In the genomic region with DNA sequence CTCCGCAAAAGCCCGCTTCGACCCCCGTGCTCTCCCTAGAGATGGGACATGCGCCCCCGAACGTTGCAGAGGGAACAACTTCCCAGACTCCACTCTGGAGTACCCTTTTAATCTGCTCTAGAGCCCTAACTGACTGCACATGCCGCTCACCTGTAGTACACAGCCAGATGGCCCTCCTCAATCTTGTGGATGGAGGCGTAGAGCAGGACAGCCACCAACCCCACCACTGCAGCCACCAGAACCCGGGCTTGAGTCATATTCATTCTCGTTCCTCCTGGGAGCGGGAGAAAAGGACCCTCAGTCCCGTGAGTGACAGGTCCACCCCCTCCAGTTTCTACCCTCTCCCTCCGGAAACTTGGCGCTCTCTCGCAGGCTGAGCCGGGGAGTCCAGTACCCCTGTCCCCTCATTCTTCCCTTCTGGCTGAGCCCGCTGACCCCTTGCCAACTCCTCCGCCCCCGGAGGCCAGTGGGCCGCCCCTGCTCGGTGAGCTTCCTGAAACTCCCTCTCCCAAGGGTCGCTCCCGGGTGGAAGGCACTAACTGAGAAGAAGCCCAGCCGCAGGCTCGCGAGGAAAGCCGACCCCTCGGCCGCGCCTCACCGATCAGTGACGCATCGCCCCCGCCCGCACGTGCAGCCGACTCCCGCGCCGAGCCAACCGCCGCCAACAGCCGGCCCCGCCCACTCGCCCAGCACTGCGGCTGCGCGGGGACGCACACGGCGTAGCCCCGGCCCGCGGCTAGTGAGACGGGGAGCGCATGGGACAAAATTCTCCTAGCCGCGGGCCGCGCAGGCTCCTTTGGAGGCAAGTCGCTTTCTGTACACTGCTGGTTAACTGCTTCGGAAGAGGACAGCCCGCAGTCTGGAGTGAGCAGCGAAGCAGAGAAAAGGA, we compare ENCODE assay signal across 1 cellular context.
A peak's percentile ranks its signal among the peaks of the same experiment; 100 is the strongest.
TF ChIP-seq lines count a peak whose summit lies in the region.

A gene (minus strand): TSS at position 666 of the 889 bp plus-strand sequence. CDS start 403 bp downstream, at position 263.

TF ChIP-seq in HepG2, 621 proteins besides CTCF, POLR2A, EP300 and RAD21 (continued from another document and continues in another):
- TF ChIP-seq, protein P1, sequence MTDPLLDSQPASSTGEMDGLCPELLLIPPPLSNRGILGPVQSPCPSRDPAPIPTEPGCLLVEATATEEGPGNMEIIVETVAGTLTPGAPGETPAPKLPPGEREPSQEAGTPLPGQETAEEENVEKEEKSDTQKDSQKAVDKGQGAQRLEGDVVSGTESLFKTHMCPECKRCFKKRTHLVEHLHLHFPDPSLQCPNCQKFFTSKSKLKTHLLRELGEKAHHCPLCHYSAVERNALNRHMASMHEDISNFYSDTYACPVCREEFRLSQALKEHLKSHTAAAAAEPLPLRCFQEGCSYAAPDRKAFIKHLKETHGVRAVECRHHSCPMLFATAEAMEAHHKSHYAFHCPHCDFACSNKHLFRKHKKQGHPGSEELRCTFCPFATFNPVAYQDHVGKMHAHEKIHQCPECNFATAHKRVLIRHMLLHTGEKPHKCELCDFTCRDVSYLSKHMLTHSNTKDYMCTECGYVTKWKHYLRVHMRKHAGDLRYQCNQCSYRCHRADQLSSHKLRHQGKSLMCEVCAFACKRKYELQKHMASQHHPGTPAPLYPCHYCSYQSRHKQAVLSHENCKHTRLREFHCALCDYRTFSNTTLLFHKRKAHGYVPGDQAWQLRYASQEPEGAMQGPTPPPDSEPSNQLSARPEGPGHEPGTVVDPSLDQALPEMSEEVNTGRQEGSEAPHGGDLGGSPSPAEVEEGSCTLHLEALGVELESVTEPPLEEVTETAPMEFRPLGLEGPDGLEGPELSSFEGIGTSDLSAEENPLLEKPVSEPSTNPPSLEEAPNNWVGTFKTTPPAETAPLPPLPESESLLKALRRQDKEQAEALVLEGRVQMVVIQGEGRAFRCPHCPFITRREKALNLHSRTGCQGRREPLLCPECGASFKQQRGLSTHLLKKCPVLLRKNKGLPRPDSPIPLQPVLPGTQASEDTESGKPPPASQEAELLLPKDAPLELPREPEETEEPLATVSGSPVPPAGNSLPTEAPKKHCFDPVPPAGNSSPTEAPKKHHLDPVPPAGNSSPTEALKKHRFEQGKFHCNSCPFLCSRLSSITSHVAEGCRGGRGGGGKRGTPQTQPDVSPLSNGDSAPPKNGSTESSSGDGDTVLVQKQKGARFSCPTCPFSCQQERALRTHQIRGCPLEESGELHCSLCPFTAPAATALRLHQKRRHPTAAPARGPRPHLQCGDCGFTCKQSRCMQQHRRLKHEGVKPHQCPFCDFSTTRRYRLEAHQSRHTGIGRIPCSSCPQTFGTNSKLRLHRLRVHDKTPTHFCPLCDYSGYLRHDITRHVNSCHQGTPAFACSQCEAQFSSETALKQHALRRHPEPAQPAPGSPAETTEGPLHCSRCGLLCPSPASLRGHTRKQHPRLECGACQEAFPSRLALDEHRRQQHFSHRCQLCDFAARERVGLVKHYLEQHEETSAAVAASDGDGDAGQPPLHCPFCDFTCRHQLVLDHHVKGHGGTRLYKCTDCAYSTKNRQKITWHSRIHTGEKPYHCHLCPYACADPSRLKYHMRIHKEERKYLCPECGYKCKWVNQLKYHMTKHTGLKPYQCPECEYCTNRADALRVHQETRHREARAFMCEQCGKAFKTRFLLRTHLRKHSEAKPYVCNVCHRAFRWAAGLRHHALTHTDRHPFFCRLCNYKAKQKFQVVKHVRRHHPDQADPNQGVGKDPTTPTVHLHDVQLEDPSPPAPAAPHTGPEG (CRISPR knock-in tag; IDR thresholded peaks at IDR 0.05): peak; percentile 93
- 0 out of 2 replicates have a peak, but pooled peaks have one; percentile 10 for TF ChIP-seq ZBTB21 (CRISPR knock-in tag; IDR thresholded peaks at IDR 0.05)
- TF ChIP-seq JUNB (CRISPR knock-in tag; IDR thresholded peaks at IDR 0.05; ENCODE audit: borderline replicate concordance): peak; percentile 83; the same call in 1 of the 2 replicates
- TF ChIP-seq, protein P2, sequence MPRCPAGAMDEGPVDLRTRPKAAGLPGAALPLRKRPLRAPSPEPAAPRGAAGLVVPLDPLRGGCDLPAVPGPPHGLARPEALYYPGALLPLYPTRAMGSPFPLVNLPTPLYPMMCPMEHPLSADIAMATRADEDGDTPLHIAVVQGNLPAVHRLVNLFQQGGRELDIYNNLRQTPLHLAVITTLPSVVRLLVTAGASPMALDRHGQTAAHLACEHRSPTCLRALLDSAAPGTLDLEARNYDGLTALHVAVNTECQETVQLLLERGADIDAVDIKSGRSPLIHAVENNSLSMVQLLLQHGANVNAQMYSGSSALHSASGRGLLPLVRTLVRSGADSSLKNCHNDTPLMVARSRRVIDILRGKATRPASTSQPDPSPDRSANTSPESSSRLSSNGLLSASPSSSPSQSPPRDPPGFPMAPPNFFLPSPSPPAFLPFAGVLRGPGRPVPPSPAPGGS (CRISPR knock-in tag; IDR thresholded peaks at IDR 0.05): peak; percentile 90; the same call in 1 of the 2 replicates
- no peak for TF ChIP-seq SRSF1 (optimal IDR thresholded peaks at IDR 0.05; ENCODE audit: low read depth, low read length)
- TF ChIP-seq ZNF557 (CRISPR knock-in tag; IDR thresholded peaks at IDR 0.05): 0 out of 2 replicates have a peak, but pooled peaks have one; percentile 35
- 0 out of 2 replicates have a peak, but pooled peaks have one; percentile 46 for TF ChIP-seq AHR (CRISPR knock-in tag; IDR thresholded peaks at IDR 0.05)
- no peak for TF ChIP-seq ZBTB20 (CRISPR knock-in tag; IDR thresholded peaks at IDR 0.05; ENCODE audit: borderline replicate concordance, low read depth)
- TF ChIP-seq, protein P3, sequence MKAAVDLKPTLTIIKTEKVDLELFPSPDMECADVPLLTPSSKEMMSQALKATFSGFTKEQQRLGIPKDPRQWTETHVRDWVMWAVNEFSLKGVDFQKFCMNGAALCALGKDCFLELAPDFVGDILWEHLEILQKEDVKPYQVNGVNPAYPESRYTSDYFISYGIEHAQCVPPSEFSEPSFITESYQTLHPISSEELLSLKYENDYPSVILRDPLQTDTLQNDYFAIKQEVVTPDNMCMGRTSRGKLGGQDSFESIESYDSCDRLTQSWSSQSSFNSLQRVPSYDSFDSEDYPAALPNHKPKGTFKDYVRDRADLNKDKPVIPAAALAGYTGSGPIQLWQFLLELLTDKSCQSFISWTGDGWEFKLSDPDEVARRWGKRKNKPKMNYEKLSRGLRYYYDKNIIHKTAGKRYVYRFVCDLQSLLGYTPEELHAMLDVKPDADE (CRISPR knock-in tag; IDR thresholded peaks at IDR 0.05): peak; percentile 84; the same call in 1 of the 2 replicates
- TF ChIP-seq, protein P4, sequence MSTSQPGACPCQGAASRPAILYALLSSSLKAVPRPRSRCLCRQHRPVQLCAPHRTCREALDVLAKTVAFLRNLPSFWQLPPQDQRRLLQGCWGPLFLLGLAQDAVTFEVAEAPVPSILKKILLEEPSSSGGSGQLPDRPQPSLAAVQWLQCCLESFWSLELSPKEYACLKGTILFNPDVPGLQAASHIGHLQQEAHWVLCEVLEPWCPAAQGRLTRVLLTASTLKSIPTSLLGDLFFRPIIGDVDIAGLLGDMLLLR (CRISPR knock-in tag; IDR thresholded peaks at IDR 0.05): peak; percentile 94
- TF ChIP-seq, protein P5, sequence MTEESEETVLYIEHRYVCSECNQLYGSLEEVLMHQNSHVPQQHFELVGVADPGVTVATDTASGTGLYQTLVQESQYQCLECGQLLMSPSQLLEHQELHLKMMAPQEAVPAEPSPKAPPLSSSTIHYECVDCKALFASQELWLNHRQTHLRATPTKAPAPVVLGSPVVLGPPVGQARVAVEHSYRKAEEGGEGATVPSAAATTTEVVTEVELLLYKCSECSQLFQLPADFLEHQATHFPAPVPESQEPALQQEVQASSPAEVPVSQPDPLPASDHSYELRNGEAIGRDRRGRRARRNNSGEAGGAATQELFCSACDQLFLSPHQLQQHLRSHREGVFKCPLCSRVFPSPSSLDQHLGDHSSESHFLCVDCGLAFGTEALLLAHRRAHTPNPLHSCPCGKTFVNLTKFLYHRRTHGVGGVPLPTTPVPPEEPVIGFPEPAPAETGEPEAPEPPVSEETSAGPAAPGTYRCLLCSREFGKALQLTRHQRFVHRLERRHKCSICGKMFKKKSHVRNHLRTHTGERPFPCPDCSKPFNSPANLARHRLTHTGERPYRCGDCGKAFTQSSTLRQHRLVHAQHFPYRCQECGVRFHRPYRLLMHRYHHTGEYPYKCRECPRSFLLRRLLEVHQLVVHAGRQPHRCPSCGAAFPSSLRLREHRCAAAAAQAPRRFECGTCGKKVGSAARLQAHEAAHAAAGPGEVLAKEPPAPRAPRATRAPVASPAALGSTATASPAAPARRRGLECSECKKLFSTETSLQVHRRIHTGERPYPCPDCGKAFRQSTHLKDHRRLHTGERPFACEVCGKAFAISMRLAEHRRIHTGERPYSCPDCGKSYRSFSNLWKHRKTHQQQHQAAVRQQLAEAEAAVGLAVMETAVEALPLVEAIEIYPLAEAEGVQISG (CRISPR knock-in tag; IDR thresholded peaks at IDR 0.05): peak; percentile 89
- TF ChIP-seq ZNF839 (CRISPR knock-in tag; IDR thresholded peaks at IDR 0.05; ENCODE audit: borderline replicate concordance): no peak
- peak; percentile 67 for TF ChIP-seq XRCC5 (optimal IDR thresholded peaks at IDR 0.05; ENCODE audit: low read length)
- TF ChIP-seq, protein P6, sequence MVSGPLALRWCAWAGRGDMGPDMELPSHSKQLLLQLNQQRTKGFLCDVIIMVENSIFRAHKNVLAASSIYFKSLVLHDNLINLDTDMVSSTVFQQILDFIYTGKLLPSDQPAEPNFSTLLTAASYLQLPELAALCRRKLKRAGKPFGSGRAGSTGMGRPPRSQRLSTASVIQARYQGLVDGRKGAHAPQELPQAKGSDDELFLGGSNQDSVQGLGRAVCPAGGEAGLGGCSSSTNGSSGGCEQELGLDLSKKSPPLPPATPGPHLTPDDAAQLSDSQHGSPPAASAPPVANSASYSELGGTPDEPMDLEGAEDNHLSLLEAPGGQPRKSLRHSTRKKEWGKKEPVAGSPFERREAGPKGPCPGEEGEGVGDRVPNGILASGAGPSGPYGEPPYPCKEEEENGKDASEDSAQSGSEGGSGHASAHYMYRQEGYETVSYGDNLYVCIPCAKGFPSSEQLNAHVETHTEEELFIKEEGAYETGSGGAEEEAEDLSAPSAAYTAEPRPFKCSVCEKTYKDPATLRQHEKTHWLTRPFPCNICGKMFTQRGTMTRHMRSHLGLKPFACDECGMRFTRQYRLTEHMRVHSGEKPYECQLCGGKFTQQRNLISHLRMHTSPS (CRISPR knock-in tag; IDR thresholded peaks at IDR 0.05; ENCODE audit: low read depth): no peak
- TF ChIP-seq ZNF788 (CRISPR knock-in tag; IDR thresholded peaks at IDR 0.05; ENCODE audit: borderline replicate concordance): peak; percentile 39; the same call in 1 of the 2 replicates
- TF ChIP-seq ZNF841 (CRISPR knock-in tag; IDR thresholded peaks at IDR 0.05; ENCODE audit: borderline replicate concordance): peak; percentile 94; the same call in 1 of the 2 replicates
- TF ChIP-seq REL (CRISPR knock-in tag; conservative IDR thresholded peaks at IDR 0.05): peak; percentile 97
- TF ChIP-seq, protein P7, sequence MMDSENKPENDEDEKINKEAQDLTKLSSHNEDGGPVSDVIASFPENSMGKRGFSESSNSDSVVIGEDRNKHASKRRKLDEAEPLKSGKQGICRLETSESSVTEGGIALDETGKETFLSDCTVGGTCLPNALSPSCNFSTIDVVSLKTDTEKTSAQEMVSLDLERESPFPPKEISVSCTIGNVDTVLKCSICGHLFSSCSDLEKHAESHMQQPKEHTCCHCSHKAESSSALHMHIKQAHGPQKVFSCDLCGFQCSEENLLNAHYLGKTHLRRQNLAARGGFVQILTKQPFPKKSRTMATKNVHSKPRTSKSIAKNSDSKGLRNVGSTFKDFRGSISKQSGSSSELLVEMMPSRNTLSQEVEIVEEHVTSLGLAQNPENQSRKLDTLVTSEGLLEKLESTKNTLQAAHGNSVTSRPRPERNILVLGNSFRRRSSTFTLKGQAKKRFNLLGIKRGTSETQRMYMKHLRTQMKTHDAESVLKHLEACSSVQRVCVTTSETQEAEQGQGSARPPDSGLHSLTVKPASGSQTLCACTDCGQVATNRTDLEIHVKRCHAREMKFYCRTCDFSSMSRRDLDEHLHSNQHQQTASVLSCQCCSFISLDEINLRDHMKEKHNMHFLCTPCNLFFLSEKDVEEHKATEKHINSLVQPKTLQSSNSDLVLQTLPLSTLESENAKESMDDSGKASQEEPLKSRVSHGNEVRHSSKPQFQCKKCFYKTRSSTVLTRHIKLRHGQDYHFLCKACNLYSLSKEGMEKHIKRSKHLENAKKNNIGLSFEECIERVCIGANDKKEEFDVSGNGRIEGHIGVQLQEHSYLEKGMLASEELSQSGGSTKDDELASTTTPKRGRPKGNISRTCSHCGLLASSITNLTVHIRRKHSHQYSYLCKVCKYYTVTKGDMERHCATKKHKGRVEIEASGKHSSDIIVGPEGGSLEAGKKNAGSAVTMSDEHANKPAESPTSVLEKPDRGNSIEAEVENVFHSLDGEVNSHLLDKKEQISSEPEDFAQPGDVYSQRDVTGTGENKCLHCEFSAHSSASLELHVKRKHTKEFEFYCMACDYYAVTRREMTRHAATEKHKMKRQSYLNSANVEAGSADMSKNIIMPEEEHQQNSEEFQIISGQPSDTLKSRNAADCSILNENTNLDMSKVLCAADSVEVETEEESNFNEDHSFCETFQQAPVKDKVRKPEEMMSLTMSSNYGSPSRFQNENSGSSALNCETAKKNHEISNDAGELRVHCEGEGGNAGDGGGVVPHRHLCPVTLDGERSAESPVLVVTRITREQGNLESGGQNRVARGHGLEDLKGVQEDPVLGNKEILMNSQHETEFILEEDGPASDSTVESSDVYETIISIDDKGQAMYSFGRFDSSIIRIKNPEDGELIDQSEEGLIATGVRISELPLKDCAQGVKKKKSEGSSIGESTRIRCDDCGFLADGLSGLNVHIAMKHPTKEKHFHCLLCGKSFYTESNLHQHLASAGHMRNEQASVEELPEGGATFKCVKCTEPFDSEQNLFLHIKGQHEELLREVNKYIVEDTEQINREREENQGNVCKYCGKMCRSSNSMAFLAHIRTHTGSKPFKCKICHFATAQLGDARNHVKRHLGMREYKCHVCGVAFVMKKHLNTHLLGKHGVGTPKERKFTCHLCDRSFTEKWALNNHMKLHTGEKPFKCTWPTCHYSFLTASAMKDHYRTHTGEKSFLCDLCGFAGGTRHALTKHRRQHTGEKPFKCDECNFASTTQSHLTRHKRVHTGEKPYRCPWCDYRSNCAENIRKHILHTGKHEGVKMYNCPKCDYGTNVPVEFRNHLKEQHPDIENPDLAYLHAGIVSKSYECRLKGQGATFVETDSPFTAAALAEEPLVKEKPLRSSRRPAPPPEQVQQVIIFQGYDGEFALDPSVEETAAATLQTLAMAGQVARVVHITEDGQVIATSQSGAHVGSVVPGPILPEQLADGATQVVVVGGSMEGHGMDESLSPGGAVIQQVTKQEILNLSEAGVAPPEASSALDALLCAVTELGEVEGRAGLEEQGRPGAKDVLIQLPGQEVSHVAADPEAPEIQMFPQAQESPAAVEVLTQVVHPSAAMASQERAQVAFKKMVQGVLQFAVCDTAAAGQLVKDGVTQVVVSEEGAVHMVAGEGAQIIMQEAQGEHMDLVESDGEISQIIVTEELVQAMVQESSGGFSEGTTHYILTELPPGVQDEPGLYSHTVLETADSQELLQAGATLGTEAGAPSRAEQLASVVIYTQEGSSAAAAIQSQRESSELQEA (CRISPR knock-in tag; IDR thresholded peaks at IDR 0.05; ENCODE audit: not compliant biosample characterization): peak; percentile 45
